Comparison of ENCODE assay signal across 23 cellular contexts in the genomic region with DNA sequence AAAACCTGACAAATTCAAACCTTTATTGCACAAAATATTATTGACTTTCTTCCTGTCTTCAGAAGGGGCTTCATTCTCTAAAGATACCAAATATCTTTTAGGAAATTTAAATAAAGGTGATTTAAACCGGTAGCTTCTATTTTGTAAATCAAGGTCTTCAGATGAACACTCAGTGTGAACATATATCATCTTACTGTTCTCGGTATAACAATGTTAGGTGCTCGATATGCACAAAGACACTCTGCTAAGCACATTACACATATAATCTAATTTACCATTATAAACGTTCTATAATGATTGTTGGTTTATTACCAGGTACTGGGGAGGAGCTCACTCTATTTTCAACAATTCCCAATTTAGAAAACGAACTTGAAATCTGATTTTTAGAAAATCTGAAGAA.
"Had no signal": no experiment of that assay in that cellular context is flagged by ENCODE, and none has a peak within 500 bp of the region (broad histone marks: within the 10 kb centered on the region; RNA-seq: fewer than 3 reads in every experiment).

No MANE protein-coding gene starts in this region.

- H3K9me3 Mint-ChIP-seq: activated CD4-positive, alpha-beta memory T cell treated with anti-CD3 and anti-CD28 coated beads, Interleukin-2, amount 10 ng/mL, durations not matched to agents 7 days and 5 days; activated CD4-positive, alpha-beta T cell treated with anti-CD3 and anti-CD28 coated beads, Interleukin-2, amount 10 ng/mL, durations not matched to agents 7 days and 5 days; activated naive CD4-positive, alpha-beta T cell treated with anti-CD3 and anti-CD28 coated beads, Interleukin-2, amount 50 U/mL, for 72 hours; activated T-cell treated with anti-CD3 and anti-CD28 coated beads, Interleukin-2, amount 50 U/mL, for 4 hours; activated T-helper 17 cell treated with anti-CD3 and anti-CD28 coated beads, Interleukin-2, amount 50 U/mL, for 72 hours; stimulated activated naive B cell treated with anti-CD40 and anti-IgM and Interleukin-4, amounts not matched to agents 10 μg/mL and 1 μg/mL and 100 μg/mL, for 72 hours had no signal

- H3K27ac ChIP-seq: esophagus muscularis mucosa, foreskin keratinocyte, heart right ventricle, left lung, lower lobe of right lung, pancreas, right atrium auricular region, stomach, thyroid gland, upper lobe of right lung had no signal

- H3K4me1 ChIP-seq: foreskin keratinocyte, thyroid gland had no signal

- H3K36me3 Mint-ChIP-seq: stimulated activated naive B cell treated with anti-CD40 and anti-IgM and Interleukin-4, amounts not matched to agents 10 μg/mL and 1 μg/mL and 100 μg/mL, for 72 hours had no signal

- DNase-seq: activated CD4-positive, alpha-beta memory T cell treated with anti-CD3 and anti-CD28 coated beads, Interleukin-2, amount 10 ng/mL, durations not matched to agents 7 days and 5 days; activated CD4-positive, alpha-beta T cell treated with anti-CD3 and anti-CD28 coated beads, Interleukin-2, amount 10 ng/mL, durations not matched to agents 7 days and 5 days; activated T-cell treated with anti-CD3 and anti-CD28 coated beads, Interleukin-2, amount 50 U/mL, for 4 hours; dermis blood vessel endothelial cell; effector CD4-positive, alpha-beta T cell; foreskin keratinocyte; heart right ventricle; kidney glomerular epithelial cell; left lung; lower lobe of right lung; mesenchymal stem cell; natural killer cell; pancreas; stimulated activated CD4-positive, alpha-beta T cell treated with anti-CD3 and anti-CD28 coated beads, Interleukin-15, amount 100 ng/mL, for 24 hours; stimulated activated CD4-positive, alpha-beta T cell treated with anti-CD3 and anti-CD28 coated beads, Interleukin-2, amount 100 ng/mL, for 24 hours; stimulated activated naive B cell treated with anti-CD40 and anti-IgM and Interleukin-4, amounts not matched to agents 10 μg/mL and 1 μg/mL and 100 μg/mL, for 72 hours; stomach; thyroid gland; upper lobe of right lung had no signal

- H3K27me3 ChIP-seq: right atrium auricular region, thyroid gland had no signal

- H3K4me1 Mint-ChIP-seq: activated T-helper 17 cell treated with anti-CD3 and anti-CD28 coated beads, Interleukin-2, amount 50 U/mL, for 72 hours; natural killer cell had no signal

- H3K27ac Mint-ChIP-seq: activated CD4-positive, alpha-beta memory T cell treated with anti-CD3 and anti-CD28 coated beads, Interleukin-2, amount 10 ng/mL, durations not matched to agents 7 days and 5 days; activated CD4-positive, alpha-beta T cell treated with anti-CD3 and anti-CD28 coated beads, Interleukin-2, amount 10 ng/mL, durations not matched to agents 7 days and 5 days; activated naive CD4-positive, alpha-beta T cell treated with anti-CD3 and anti-CD28 coated beads, Interleukin-2, amount 50 U/mL, for 72 hours; activated T-helper 17 cell treated with anti-CD3 and anti-CD28 coated beads, Interleukin-2, amount 50 U/mL, for 72 hours; natural killer cell; stimulated activated naive B cell treated with anti-CD40 and anti-IgM and Interleukin-4, amounts not matched to agents 10 μg/mL and 1 μg/mL and 100 μg/mL, for 72 hours had no signal

- H3K4me3 ChIP-seq: left lung, lower lobe of right lung, thyroid gland, upper lobe of right lung had no signal

- ATAC-seq: activated naive CD4-positive, alpha-beta T cell treated with anti-CD3 and anti-CD28 coated beads, Interleukin-2, amount 50 U/mL, for 72 hours; activated T-cell treated with anti-CD3 and anti-CD28 coated beads, Interleukin-2, amount 50 U/mL, for 4 hours; activated T-helper 17 cell treated with anti-CD3 and anti-CD28 coated beads, Interleukin-2, amount 50 U/mL, for 72 hours; foreskin keratinocyte; left lung; lower lobe of right lung; natural killer cell; stimulated activated naive B cell treated with anti-CD40 and anti-IgM and Interleukin-4, amounts not matched to agents 10 μg/mL and 1 μg/mL and 100 μg/mL, for 72 hours; upper lobe of right lung had no signal

- H3K36me3 ChIP-seq: esophagus muscularis mucosa, heart right ventricle, left lung, lower lobe of right lung, pancreas, right atrium auricular region, stomach, thyroid gland, upper lobe of right lung had no signal

- H3K4me3 Mint-ChIP-seq: activated CD4-positive, alpha-beta memory T cell treated with anti-CD3 and anti-CD28 coated beads, Interleukin-2, amount 10 ng/mL, durations not matched to agents 7 days and 5 days; activated CD4-positive, alpha-beta T cell treated with anti-CD3 and anti-CD28 coated beads, Interleukin-2, amount 10 ng/mL, durations not matched to agents 7 days and 5 days; activated T-cell treated with anti-CD3 and anti-CD28 coated beads, Interleukin-2, amount 50 U/mL, for 4 hours; activated T-helper 17 cell treated with anti-CD3 and anti-CD28 coated beads, Interleukin-2, amount 50 U/mL, for 72 hours; natural killer cell; stimulated activated naive B cell treated with anti-CD40 and anti-IgM and Interleukin-4, amounts not matched to agents 10 μg/mL and 1 μg/mL and 100 μg/mL, for 72 hours had no signal
